ENCODE assay signal across 2 cellular contexts in the genomic region with DNA sequence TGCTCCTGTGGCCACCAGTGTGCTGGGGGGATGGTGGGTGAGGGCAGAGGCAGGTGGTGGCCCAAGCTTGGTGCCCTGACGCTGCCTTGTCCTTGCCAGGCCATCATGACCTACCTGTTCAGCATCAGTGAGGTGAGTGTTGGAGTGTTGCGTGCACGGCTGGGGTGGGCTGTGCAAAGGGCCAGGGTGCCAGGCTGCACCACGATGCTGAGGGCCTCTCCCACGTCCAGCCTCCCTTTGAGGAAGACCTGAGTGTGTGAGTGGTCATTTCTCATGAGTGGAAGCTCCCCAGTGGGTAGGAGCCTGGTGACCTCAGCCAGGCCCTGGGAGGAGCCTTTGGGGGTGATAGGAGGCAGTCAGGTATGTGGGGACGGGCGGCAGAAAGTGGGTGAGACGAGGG.
A peak's percentile ranks its signal among the peaks of the same experiment; 100 is the strongest.
TF ChIP-seq lines count a peak whose summit lies in the region.

No MANE protein-coding gene starts in this region.

TF ChIP-seq in HepG2, 621 proteins besides CTCF, POLR2A, EP300 and RAD21 (continues in another document):
- no peak for TF ChIP-seq MED1 (CRISPR knock-in tag; IDR thresholded peaks at IDR 0.05)
- TF ChIP-seq NFIC (IDR thresholded peaks at IDR 0.05; ENCODE audit: low read length), result no peak
- TF ChIP-seq, protein P1, sequence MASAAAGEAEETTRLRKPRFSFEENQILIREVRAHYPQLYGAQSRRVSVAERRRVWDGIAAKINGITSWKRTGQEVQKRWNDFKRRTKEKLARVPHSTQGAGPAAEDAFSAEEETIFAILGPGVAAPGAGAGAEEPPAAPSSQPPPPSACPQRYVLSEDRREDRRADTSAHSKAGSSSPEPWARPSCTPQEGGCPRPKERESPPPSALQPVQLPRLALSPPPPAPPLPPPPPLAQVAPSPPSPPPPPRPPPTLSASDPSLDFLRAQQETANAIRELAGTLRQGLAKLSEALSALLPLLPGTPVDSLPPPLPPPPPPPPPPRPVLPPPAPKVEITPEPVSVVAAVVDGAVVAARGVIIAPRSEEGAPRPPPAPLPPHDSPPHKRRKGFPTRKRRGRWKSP (CRISPR knock-in tag; IDR thresholded peaks at IDR 0.05), result no peak
- no peak for TF ChIP-seq ZNF7 (CRISPR knock-in tag; IDR thresholded peaks at IDR 0.05)
- TF ChIP-seq ZNF451 (CRISPR knock-in tag; IDR thresholded peaks at IDR 0.05), result peak; percentile 61; the same call in 1 of the 2 replicates
- no peak for TF ChIP-seq MEIS2 (CRISPR knock-in tag; IDR thresholded peaks at IDR 0.05)
- TF ChIP-seq, protein P2, sequence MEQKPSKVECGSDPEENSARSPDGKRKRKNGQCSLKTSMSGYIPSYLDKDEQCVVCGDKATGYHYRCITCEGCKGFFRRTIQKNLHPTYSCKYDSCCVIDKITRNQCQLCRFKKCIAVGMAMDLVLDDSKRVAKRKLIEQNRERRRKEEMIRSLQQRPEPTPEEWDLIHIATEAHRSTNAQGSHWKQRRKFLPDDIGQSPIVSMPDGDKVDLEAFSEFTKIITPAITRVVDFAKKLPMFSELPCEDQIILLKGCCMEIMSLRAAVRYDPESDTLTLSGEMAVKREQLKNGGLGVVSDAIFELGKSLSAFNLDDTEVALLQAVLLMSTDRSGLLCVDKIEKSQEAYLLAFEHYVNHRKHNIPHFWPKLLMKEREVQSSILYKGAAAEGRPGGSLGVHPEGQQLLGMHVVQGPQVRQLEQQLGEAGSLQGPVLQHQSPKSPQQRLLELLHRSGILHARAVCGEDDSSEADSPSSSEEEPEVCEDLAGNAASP (CRISPR knock-in tag; IDR thresholded peaks at IDR 0.05; ENCODE audit: borderline replicate concordance), result no peak
- TF ChIP-seq, protein P3, sequence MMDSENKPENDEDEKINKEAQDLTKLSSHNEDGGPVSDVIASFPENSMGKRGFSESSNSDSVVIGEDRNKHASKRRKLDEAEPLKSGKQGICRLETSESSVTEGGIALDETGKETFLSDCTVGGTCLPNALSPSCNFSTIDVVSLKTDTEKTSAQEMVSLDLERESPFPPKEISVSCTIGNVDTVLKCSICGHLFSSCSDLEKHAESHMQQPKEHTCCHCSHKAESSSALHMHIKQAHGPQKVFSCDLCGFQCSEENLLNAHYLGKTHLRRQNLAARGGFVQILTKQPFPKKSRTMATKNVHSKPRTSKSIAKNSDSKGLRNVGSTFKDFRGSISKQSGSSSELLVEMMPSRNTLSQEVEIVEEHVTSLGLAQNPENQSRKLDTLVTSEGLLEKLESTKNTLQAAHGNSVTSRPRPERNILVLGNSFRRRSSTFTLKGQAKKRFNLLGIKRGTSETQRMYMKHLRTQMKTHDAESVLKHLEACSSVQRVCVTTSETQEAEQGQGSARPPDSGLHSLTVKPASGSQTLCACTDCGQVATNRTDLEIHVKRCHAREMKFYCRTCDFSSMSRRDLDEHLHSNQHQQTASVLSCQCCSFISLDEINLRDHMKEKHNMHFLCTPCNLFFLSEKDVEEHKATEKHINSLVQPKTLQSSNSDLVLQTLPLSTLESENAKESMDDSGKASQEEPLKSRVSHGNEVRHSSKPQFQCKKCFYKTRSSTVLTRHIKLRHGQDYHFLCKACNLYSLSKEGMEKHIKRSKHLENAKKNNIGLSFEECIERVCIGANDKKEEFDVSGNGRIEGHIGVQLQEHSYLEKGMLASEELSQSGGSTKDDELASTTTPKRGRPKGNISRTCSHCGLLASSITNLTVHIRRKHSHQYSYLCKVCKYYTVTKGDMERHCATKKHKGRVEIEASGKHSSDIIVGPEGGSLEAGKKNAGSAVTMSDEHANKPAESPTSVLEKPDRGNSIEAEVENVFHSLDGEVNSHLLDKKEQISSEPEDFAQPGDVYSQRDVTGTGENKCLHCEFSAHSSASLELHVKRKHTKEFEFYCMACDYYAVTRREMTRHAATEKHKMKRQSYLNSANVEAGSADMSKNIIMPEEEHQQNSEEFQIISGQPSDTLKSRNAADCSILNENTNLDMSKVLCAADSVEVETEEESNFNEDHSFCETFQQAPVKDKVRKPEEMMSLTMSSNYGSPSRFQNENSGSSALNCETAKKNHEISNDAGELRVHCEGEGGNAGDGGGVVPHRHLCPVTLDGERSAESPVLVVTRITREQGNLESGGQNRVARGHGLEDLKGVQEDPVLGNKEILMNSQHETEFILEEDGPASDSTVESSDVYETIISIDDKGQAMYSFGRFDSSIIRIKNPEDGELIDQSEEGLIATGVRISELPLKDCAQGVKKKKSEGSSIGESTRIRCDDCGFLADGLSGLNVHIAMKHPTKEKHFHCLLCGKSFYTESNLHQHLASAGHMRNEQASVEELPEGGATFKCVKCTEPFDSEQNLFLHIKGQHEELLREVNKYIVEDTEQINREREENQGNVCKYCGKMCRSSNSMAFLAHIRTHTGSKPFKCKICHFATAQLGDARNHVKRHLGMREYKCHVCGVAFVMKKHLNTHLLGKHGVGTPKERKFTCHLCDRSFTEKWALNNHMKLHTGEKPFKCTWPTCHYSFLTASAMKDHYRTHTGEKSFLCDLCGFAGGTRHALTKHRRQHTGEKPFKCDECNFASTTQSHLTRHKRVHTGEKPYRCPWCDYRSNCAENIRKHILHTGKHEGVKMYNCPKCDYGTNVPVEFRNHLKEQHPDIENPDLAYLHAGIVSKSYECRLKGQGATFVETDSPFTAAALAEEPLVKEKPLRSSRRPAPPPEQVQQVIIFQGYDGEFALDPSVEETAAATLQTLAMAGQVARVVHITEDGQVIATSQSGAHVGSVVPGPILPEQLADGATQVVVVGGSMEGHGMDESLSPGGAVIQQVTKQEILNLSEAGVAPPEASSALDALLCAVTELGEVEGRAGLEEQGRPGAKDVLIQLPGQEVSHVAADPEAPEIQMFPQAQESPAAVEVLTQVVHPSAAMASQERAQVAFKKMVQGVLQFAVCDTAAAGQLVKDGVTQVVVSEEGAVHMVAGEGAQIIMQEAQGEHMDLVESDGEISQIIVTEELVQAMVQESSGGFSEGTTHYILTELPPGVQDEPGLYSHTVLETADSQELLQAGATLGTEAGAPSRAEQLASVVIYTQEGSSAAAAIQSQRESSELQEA (CRISPR knock-in tag; IDR thresholded peaks at IDR 0.05; ENCODE audit: not compliant biosample characterization), result no peak
- no peak for TF ChIP-seq PLRG1 (conservative IDR thresholded peaks at IDR 0.05)
- no peak for TF ChIP-seq RELA (CRISPR knock-in tag; IDR thresholded peaks at IDR 0.05)
- no peak for TF ChIP-seq NFRKB (IDR thresholded peaks at IDR 0.05)
- no peak for TF ChIP-seq SMARCC2 (IDR thresholded peaks at IDR 0.05)
- no peak for TF ChIP-seq PHF5A (CRISPR knock-in tag; IDR thresholded peaks at IDR 0.05; ENCODE audit: low read depth, unreplicated experiment)

TF ChIP-seq in IMR-90, 13 proteins besides CTCF, POLR2A, EP300 and RAD21:
- TF ChIP-seq NFE2L2 (IDR thresholded peaks at IDR 0.05; ENCODE audit: low read depth, low read length) (no peak), MXI1 (IDR thresholded peaks at IDR 0.05; ENCODE audit: borderline replicate concordance, low read depth, low read length) (no peak), SMC3 (IDR thresholded peaks at IDR 0.05; ENCODE audit: low read depth, low read length) (no peak), RFX5 (IDR thresholded peaks at IDR 0.05; ENCODE audit: low read depth, low read length) (no peak), MAZ (IDR thresholded peaks at IDR 0.05; ENCODE audit: borderline replicate concordance, low read depth, low read length) (no peak), CHD1 (IDR thresholded peaks at IDR 0.05; ENCODE audit: low read depth, low read length) (no peak), RCOR1 (IDR thresholded peaks at IDR 0.05; ENCODE audit: insufficient replicate concordance, low read length) (no peak), BHLHE40 (IDR thresholded peaks at IDR 0.05; ENCODE audit: low read depth, low read length) (no peak), FOS (IDR thresholded peaks at IDR 0.05; ENCODE audit: low read depth, low read length) (no peak), MAFK (IDR thresholded peaks at IDR 0.05; ENCODE audit: low read depth, low read length) (no peak), CEBPB (IDR thresholded peaks at IDR 0.05; ENCODE audit: low read depth, low read length) (no peak)
- TF ChIP-seq, protein P4, sequence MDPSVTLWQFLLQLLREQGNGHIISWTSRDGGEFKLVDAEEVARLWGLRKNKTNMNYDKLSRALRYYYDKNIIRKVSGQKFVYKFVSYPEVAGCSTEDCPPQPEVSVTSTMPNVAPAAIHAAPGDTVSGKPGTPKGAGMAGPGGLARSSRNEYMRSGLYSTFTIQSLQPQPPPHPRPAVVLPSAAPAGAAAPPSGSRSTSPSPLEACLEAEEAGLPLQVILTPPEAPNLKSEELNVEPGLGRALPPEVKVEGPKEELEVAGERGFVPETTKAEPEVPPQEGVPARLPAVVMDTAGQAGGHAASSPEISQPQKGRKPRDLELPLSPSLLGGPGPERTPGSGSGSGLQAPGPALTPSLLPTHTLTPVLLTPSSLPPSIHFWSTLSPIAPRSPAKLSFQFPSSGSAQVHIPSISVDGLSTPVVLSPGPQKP (IDR thresholded peaks at IDR 0.05; ENCODE audit: borderline replicate concordance, low read depth, low read length), result no peak
- TF ChIP-seq, protein P5, sequence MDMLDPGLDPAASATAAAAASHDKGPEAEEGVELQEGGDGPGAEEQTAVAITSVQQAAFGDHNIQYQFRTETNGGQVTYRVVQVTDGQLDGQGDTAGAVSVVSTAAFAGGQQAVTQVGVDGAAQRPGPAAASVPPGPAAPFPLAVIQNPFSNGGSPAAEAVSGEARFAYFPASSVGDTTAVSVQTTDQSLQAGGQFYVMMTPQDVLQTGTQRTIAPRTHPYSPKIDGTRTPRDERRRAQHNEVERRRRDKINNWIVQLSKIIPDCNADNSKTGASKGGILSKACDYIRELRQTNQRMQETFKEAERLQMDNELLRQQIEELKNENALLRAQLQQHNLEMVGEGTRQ (IDR thresholded peaks at IDR 0.05; ENCODE audit: low read depth, low read length), result no peak
